1 cellular context compared by ENCODE assay signal in genomic region chr19:5679289-5680082, GRCh38.
TF ChIP-seq lines count a peak whose summit lies in the region.

No MANE protein-coding gene starts in this region.

TF ChIP-seq in HepG2, 621 proteins besides CTCF, POLR2A, EP300 and RAD21 (continues in another document):
- no peak for TF ChIP-seq SKIL (CRISPR knock-in tag; IDR thresholded peaks at IDR 0.05; ENCODE audit: borderline replicate concordance)
- no peak for TF ChIP-seq ZBTB43 (CRISPR knock-in tag; conservative IDR thresholded peaks at IDR 0.05)
- TF ChIP-seq RARG (CRISPR knock-in tag; IDR thresholded peaks at IDR 0.05; ENCODE audit: low read depth) = no peak
- no peak for TF ChIP-seq NKX3-1 (CRISPR knock-in tag; IDR thresholded peaks at IDR 0.05)
- no peak for TF ChIP-seq ZNF17 (CRISPR knock-in tag; IDR thresholded peaks at IDR 0.05)
- no peak for TF ChIP-seq CHD4 (IDR thresholded peaks at IDR 0.05; ENCODE audit: borderline replicate concordance, low read length)
- TF ChIP-seq HNRNPL (IDR thresholded peaks at IDR 0.05; ENCODE audit: low read depth, low read length) = 0 out of 2 replicates have a peak, but pooled peaks have one; percentile 9
- no peak for TF ChIP-seq MTERF4 (CRISPR knock-in tag; IDR thresholded peaks at IDR 0.05)
- TF ChIP-seq ZBTB7A (CRISPR knock-in tag; IDR thresholded peaks at IDR 0.05) = no peak
- no peak for TF ChIP-seq ETV5 (CRISPR knock-in tag; IDR thresholded peaks at IDR 0.05; ENCODE audit: borderline replicate concordance)
- no peak for TF ChIP-seq CREBL2 (CRISPR knock-in tag; IDR thresholded peaks at IDR 0.05; ENCODE audit: borderline replicate concordance)
- TF ChIP-seq KDM4B (CRISPR knock-in tag; IDR thresholded peaks at IDR 0.05) = no peak
- 0 out of 2 replicates have a peak, but pooled peaks have one; percentile 16 for TF ChIP-seq UBTF (CRISPR knock-in tag; IDR thresholded peaks at IDR 0.05)
- TF ChIP-seq ZNF547 (CRISPR knock-in tag; IDR thresholded peaks at IDR 0.05) = 0 out of 2 replicates have a peak, but pooled peaks have one; percentile 1
- no peak for TF ChIP-seq ZNF792 (CRISPR knock-in tag; IDR thresholded peaks at IDR 0.05)
- no peak for TF ChIP-seq TEAD2 (CRISPR knock-in tag; IDR thresholded peaks at IDR 0.05)
- TF ChIP-seq HOXA5 (CRISPR knock-in tag; IDR thresholded peaks at IDR 0.05) = no peak
- TF ChIP-seq ZNF354B (CRISPR knock-in tag; IDR thresholded peaks at IDR 0.05) = no peak
- no peak for TF ChIP-seq TCF12 (IDR thresholded peaks at IDR 0.05)
- TF ChIP-seq TCF12 (CRISPR knock-in tag; IDR thresholded peaks at IDR 0.05) = no peak
- no peak for TF ChIP-seq HOXA9 (CRISPR knock-in tag; IDR thresholded peaks at IDR 0.05; ENCODE audit: borderline replicate concordance)
- TF ChIP-seq SAFB2 (CRISPR knock-in tag; IDR thresholded peaks at IDR 0.05; ENCODE audit: borderline replicate concordance, low read depth) = 0 out of 2 replicates have a peak, but pooled peaks have one; percentile 41
- no peak for TF ChIP-seq ZNF766 (CRISPR knock-in tag; IDR thresholded peaks at IDR 0.05; ENCODE audit: borderline replicate concordance)
- no peak for TF ChIP-seq ZNF513 (CRISPR knock-in tag; conservative IDR thresholded peaks at IDR 0.05)
- TF ChIP-seq ZNF607 (CRISPR knock-in tag; IDR thresholded peaks at IDR 0.05; ENCODE audit: borderline replicate concordance) = 0 out of 2 replicates have a peak, but pooled peaks have one; percentile 12
- TF ChIP-seq ZNF282 (IDR thresholded peaks at IDR 0.05; ENCODE audit: partially characterized antibody) = no peak
- TF ChIP-seq NFAT5 (CRISPR knock-in tag; IDR thresholded peaks at IDR 0.05) = no peak
- no peak for TF ChIP-seq ZNF670 (CRISPR knock-in tag; IDR thresholded peaks at IDR 0.05; ENCODE audit: borderline replicate concordance)
- TF ChIP-seq ZNF296 (CRISPR knock-in tag; conservative IDR thresholded peaks at IDR 0.05) = no peak
- no peak for TF ChIP-seq NR2F2 (IDR thresholded peaks at IDR 0.05; ENCODE audit: borderline replicate concordance, low read depth)
- TF ChIP-seq AHDC1 (CRISPR knock-in tag; IDR thresholded peaks at IDR 0.05; ENCODE audit: borderline replicate concordance) = 0 out of 2 replicates have a peak, but pooled peaks have one; percentile 2
- TF ChIP-seq ZNF770 (CRISPR knock-in tag; IDR thresholded peaks at IDR 0.05) = no peak
- no peak for TF ChIP-seq HNRNPK (IDR thresholded peaks at IDR 0.05; ENCODE audit: low read depth, low read length, poor library complexity, severe bottlenecking)
- no peak for TF ChIP-seq HNRNPH1 (optimal IDR thresholded peaks at IDR 0.05; ENCODE audit: low read depth, low read length)
- no peak for TF ChIP-seq CHCHD3 (CRISPR knock-in tag; IDR thresholded peaks at IDR 0.05)
- TF ChIP-seq ZSCAN21 (CRISPR knock-in tag; IDR thresholded peaks at IDR 0.05; ENCODE audit: borderline replicate concordance) = no peak
- 0 out of 2 replicates have a peak, but pooled peaks have one; percentile 37 for TF ChIP-seq ZNF337 (CRISPR knock-in tag; IDR thresholded peaks at IDR 0.05; ENCODE audit: borderline replicate concordance, low read depth)
- TF ChIP-seq DNMT1 (CRISPR knock-in tag; IDR thresholded peaks at IDR 0.05) = peak; percentile 19; the same call in 1 of the 2 replicates
- no peak for TF ChIP-seq SIN3B (IDR thresholded peaks at IDR 0.05; ENCODE audit: low read length)
- no peak for TF ChIP-seq HMGA1 (CRISPR knock-in tag; conservative IDR thresholded peaks at IDR 0.05)
- no peak for TF ChIP-seq CHD2 (IDR thresholded peaks at IDR 0.05; ENCODE audit: low read depth, low read length)
